Comparison of ENCODE assay signal across 11 cellular contexts in genomic region chr11:95792200-95792599, GRCh38. TPM values are rescaled to one million over a fixed set of nuclear protein-coding genes. Genes with fewer than 3 reads are reported as not detected.
A peak's percentile ranks its signal among the peaks of the same experiment; 100 is the strongest.
DNase-seq lines count a peak whose midpoint lies in the region; ATAC-seq, FAIRE-seq and TF ChIP-seq lines count a peak whose summit lies in the region.
"Had no signal": no experiment of that assay in that cellular context is flagged by ENCODE, and none has a peak within 500 bp of the region (broad histone marks: within the 10 kb centered on the region; RNA-seq: fewer than 3 reads in every experiment).

No MANE protein-coding gene starts in this region.

- no peak for TF ChIP-seq RAD21 in GM12878 (IDR thresholded peaks at IDR 0.05; ENCODE audit: insufficient read depth, low read depth, low read length)

- peaks cover 31% of the 10 kb centered on the region for H3K36me3 Mint-ChIP-seq in Caco-2 (ENCODE audit: insufficient read depth, unreplicated experiment)
- H3K36me3 Mint-ChIP-seq in naive thymus-derived CD4-positive, alpha-beta T cell, result peaks cover 0 to 15% (median 11%) of the 10 kb centered on the region in 5 donors

- TF ChIP-seq POLR2A in GM12878 (IDR thresholded peaks at IDR 0.05; ENCODE audit: low read depth, low read length), result no peak

- H4K20me1 ChIP-seq in GM12878 (ENCODE audit: control insufficient read depth, insufficient read depth), result no peaks in the 10 kb centered on the region

- peak overlapping the region; percentile 46 for H3K4me2 ChIP-seq in GM12878 (ENCODE audit: control insufficient read depth, insufficient read depth)

- no peak for TF ChIP-seq EP300 in GM12878 (IDR thresholded peaks at IDR 0.05; ENCODE audit: borderline replicate concordance in 1 of 2, control insufficient read depth in 1 of 2, low read depth in 2 of 2, low read length in 2 of 2)

- TF ChIP-seq CTCF in Caco-2 (IDR thresholded peaks at IDR 0.05; ENCODE audit: insufficient read depth in 1 of 2, low read depth in 1 of 2, low read length in 1 of 2, severe bottlenecking in 1 of 2, unreplicated experiment in 1 of 2) (no peak), GM12878 (IDR thresholded peaks at IDR 0.05 in 2 of 3, conservative IDR thresholded peaks at IDR 0.05 in 1 of 3; ENCODE audit: control insufficient read depth in 2 of 3, extremely low read depth in 1 of 3, insufficient read depth in 1 of 3, low read depth in 3 of 3, low read length in 3 of 3) (no peak), pancreas (IDR thresholded peaks at IDR 0.05) (no peak)

- BruUV-seq in Caco-2 (replicated peaks; lab: Mats Ljungman, UMichigan) (no TSS peak), GM12878 (replicated peaks; lab: Mats Ljungman, UMichigan) (no TSS peak)

- no peaks in the 10 kb centered on the region for H3K27me3 ChIP-seq in Caco-2 (replicated peaks; ENCODE audit: control insufficient read depth, insufficient read depth, low read length)
- H3K27me3 ChIP-seq in HUES64 (ENCODE audit: insufficient read depth, low read length), result no peaks in the 10 kb centered on the region
- H3K27me3 ChIP-seq in GM12878 (replicated peaks in 1 of 2; ENCODE audit: control insufficient read depth in 2 of 2, insufficient read depth in 2 of 2, low read length in 1 of 2), result no peaks in the 10 kb centered on the region
- no peaks in the 10 kb centered on the region for H3K27me3 ChIP-seq in naive thymus-derived CD4-positive, alpha-beta T cell (ENCODE audit: control insufficient read depth in 2 of 2, insufficient read depth in 2 of 2, low read length in 2 of 2)
- no peaks in the 10 kb centered on the region for H3K27me3 ChIP-seq in pancreas

- peaks cover 23% of the 10 kb centered on the region for H3K4me1 Mint-ChIP-seq in Caco-2 (ENCODE audit: low read depth, unreplicated experiment)
- peaks cover 45 to 73% (median 60%) of the 10 kb centered on the region in 7 donors for H3K4me1 Mint-ChIP-seq in naive thymus-derived CD4-positive, alpha-beta T cell

- SMC1A ChIA-PET in GM12878 (lab: Charles Lee; ENCODE audit: uncharacterized antibody, unreplicated experiment), result interaction anchor here (0.6 to 5.6 kb wide), 20 partner anchors 8 to 638 kb away, joined by 3 to 37 read pairs (median 5); partner anchors contain the start of genes CCDC82, JRKL and MAML2

- no peak overlapping the region for H2AFZ ChIP-seq in GM12878 (ENCODE audit: control insufficient read depth, low read depth, low read length)

- FAIRE-seq in GM12878 (lab: Jason Lieb, UNC) (no peak), pancreas (lab: Jason Lieb, UNC) (no peak)

- ATAC-seq in GM12878 (no peak), GM21737 (IDR thresholded peaks at IDR 0.05; ENCODE audit: unreplicated experiment) (no peak), HG02588 (IDR thresholded peaks at IDR 0.05; ENCODE audit: unreplicated experiment) (no peak), pancreas (no peak)
- ATAC-seq in naive thymus-derived CD4-positive, alpha-beta T cell, result no peak
- ATAC-seq: left colon had no signal

- H3K9me3 ChIP-seq in Caco-2, result no peaks in the 10 kb centered on the region
- no peaks in the 10 kb centered on the region for H3K9me3 ChIP-seq in HUES64 (ENCODE audit: insufficient read depth, low read depth, low read length)
- no peaks in the 10 kb centered on the region for H3K9me3 ChIP-seq in GM12878 (replicated peaks; ENCODE audit: control insufficient read depth, insufficient read depth, low read length)
- H3K9me3 ChIP-seq in naive thymus-derived CD4-positive, alpha-beta T cell (ENCODE audit: control insufficient read depth in 2 of 3, low read length in 3 of 3), result no peaks in the 10 kb centered on the region
- no peaks in the 10 kb centered on the region for H3K9me3 ChIP-seq in pancreas

- peak overlapping the region; percentile 100 for H3K27ac Mint-ChIP-seq in Caco-2 (ENCODE audit: unreplicated experiment)
- H3K27ac Mint-ChIP-seq in naive thymus-derived CD4-positive, alpha-beta T cell, result peak overlapping the region in 5 of 9 donors; percentile 100

- H3K4me1 ChIP-seq in Caco-2, result peaks cover 19% of the 10 kb centered on the region; the same call in 1 of the 2 replicates
- H3K4me1 ChIP-seq in HUES64 (ENCODE audit: insufficient read depth, low read length), result peaks cover 11% of the 10 kb centered on the region
- H3K4me1 ChIP-seq in GM12878 (ENCODE audit: control insufficient read depth, insufficient read depth, low read length), result 0 out of 2 replicates have a peak, but pooled peaks cover 3% of the 10 kb centered on the region
- peaks cover 21 to 22% of the 10 kb centered on the region in 2 donors for H3K4me1 ChIP-seq in naive thymus-derived CD4-positive, alpha-beta T cell (ENCODE audit: control insufficient read depth in 2 of 2, insufficient read depth in 2 of 2, low read length in 2 of 2)
- peaks cover 0 to 37% (median 37%) of the 10 kb centered on the region in 3 donors for H3K4me1 ChIP-seq in pancreas

- peak overlapping the region; percentile 94; the same call in 1 of the 2 replicates for H3K9ac ChIP-seq in HUES64 (ENCODE audit: low read depth, low read length)
- H3K9ac ChIP-seq in GM12878 (ENCODE audit: control insufficient read depth, insufficient read depth, low read length), result no peak overlapping the region; the same call in 1 of the 2 replicates

- H3K79me2 ChIP-seq in GM12878 (ENCODE audit: control insufficient read depth, insufficient read depth, low read length), result peaks cover 81% of the 10 kb centered on the region

- no peaks in the 10 kb centered on the region for H3K9me3 Mint-ChIP-seq in Caco-2 (ENCODE audit: unreplicated experiment)
- H3K9me3 Mint-ChIP-seq in naive thymus-derived CD4-positive, alpha-beta T cell, result peaks cover 0 to 9% (median 0%) of the 10 kb centered on the region in 11 donors

- in situ Hi-C loops in GM12878 (cut with MboI), result loop anchor here (5.0 kb wide), 1 partner anchor 595 kb away; the partner anchor contains the start of gene CCDC82

- H3K4me3 ChIP-seq in Caco-2 (ENCODE audit: low read depth, low read length) (peak overlapping the region; percentile 72), HUES64 (ENCODE audit: low read length) (peak overlapping the region; percentile 87), GM12878 (peak overlapping the region; percentile 87), pancreas (peak overlapping the region in 2 of 4 donors; percentile 81 to 94)
- no peak overlapping the region for H3K4me3 ChIP-seq in naive thymus-derived CD4-positive, alpha-beta T cell (ENCODE audit: low read length)

- CTCF ChIA-PET in Caco-2 (lab: Charles Lee), result interaction anchor here (0.6 to 1.4 kb wide), 4 partner anchors 7 to 640 kb away, joined by 3 to 4 read pairs (median 3); no protein-coding TSS in a partner anchor
- CTCF ChIA-PET in GM12878 (lab: Yijun Ruan, JAX), result interaction anchor here (0.7 to 3.3 kb wide), 13 partner anchors 8 to 714 kb away, joined by 3 to 16 read pairs (median 4); partner anchors contain the start of genes MAML2 and SESN3
- CTCF ChIA-PET in naive thymus-derived CD4-positive, alpha-beta T cell (lab: Charles Lee), result no interaction called here

- H3K27ac ChIP-seq in HUES64 (ENCODE audit: low read depth, low read length), result no peak overlapping the region
- no peak overlapping the region for H3K27ac ChIP-seq in GM12878 (ENCODE audit: control insufficient read depth, insufficient read depth)
- H3K27ac ChIP-seq in naive thymus-derived CD4-positive, alpha-beta T cell (ENCODE audit: low read depth, low read length), result no peak overlapping the region
- peak overlapping the region in 1 of 4 donors; percentile 100 for H3K27ac ChIP-seq in pancreas

- H3K27me3 Mint-ChIP-seq in Caco-2 (ENCODE audit: insufficient read depth, unreplicated experiment), result no peaks in the 10 kb centered on the region
- H3K27me3 Mint-ChIP-seq in naive thymus-derived CD4-positive, alpha-beta T cell, result no peaks in the 10 kb centered on the region

- POLR2A ChIA-PET in Caco-2 (lab: Charles Lee) (interaction anchor here (0.6 to 3.7 kb wide), 4 partner anchors 12 to 597 kb away, joined by 3 to 32 read pairs (median 6); partner anchors contain the start of genes CCDC82 and JRKL), GM12878 (lab: Charles Lee) (interaction anchor here (0.6 to 5.5 kb wide), 11 partner anchors 9 to 725 kb away, joined by 3 to 29 read pairs (median 3); partner anchors contain the start of genes SESN3 and SRSF8)
- POLR2A ChIA-PET in naive thymus-derived CD4-positive, alpha-beta T cell (lab: Charles Lee), result interaction anchor here (0.6 to 4.0 kb wide), 4 partner anchors 16 to 725 kb away, joined by 6 to 55 read pairs (median 26); partner anchors contain the start of genes SESN3 and SRSF8

- RAD21 ChIA-PET in GM12878 (lab: Charles Lee; ENCODE audit: unreplicated experiment), result interaction anchor here (0.7 to 2.9 kb wide), 6 partner anchors 44 to 639 kb away, joined by 3 to 20 read pairs (median 4); partner anchors contain the start of gene SESN3

- no peak for DNase-seq in Caco-2
- DNase-seq in GM12878 (ENCODE audit: low read depth, low spot score), result no peak
- no peak for DNase-seq in naive thymus-derived CD4-positive, alpha-beta T cell
- DNase-seq in NCI-H2107 (lab: John Stamatoyannopoulos, UW), result no peak
- DNase-seq in pancreas, result no peak
- DNase-seq: GF-D8, SHP77 treated with DMSO at 0.1 percent for 48 hours had no signal

- intact Hi-C loops in Caco-2 (cut with micrococcal nuclease; ENCODE audit: unreplicated experiment) (loop anchor here (5.0 kb wide), 1 partner anchor 725 kb away; the partner anchor contains the start of gene SRSF8), GM12878 (cut with micrococcal nuclease; ENCODE audit: unreplicated experiment) (loop anchor here (5.0 kb wide), 2 partner anchors 130 to 635 kb away; partner anchors contain the start of gene MTMR2), pancreas (cut with DNase I) (no loop called here)
- intact Hi-C loops in naive thymus-derived CD4-positive, alpha-beta T cell (cut with micrococcal nuclease), result loop anchor here in 1 of 2 donors (5.0 kb wide), 2 partner anchors 220 to 465 kb away; no protein-coding TSS in a partner anchor

- peak overlapping the region; percentile 72 for H3K4me3 Mint-ChIP-seq in Caco-2 (ENCODE audit: unreplicated experiment)
- peak overlapping the region; percentile 93 to 100 (median 100) for H3K4me3 Mint-ChIP-seq in naive thymus-derived CD4-positive, alpha-beta T cell

- no peaks in the 10 kb centered on the region for H3K36me3 ChIP-seq in Caco-2 (ENCODE audit: control insufficient read depth, insufficient read depth, low read length)
- H3K36me3 ChIP-seq in HUES64 (ENCODE audit: insufficient read depth, low read length), result peaks cover 9% of the 10 kb centered on the region
- H3K36me3 ChIP-seq in GM12878 (ENCODE audit: control insufficient read depth in 2 of 2, insufficient read depth in 2 of 2, low read length in 1 of 2), result no peaks in the 10 kb centered on the region
- peaks cover 0 to 13% (median 8%) of the 10 kb centered on the region in 3 experiments for H3K36me3 ChIP-seq in naive thymus-derived CD4-positive, alpha-beta T cell (ENCODE audit: control insufficient read depth in 2 of 3, insufficient read depth in 3 of 3, low read length in 3 of 3)
- H3K36me3 ChIP-seq in pancreas, result no peaks in the 10 kb centered on the region

- WGBS in HUES64, result 93% methylated on average over 8 of the region's 8 CpGs
- WGBS in GM12878 (ENCODE audit: insufficient coverage, insufficient replicate concordance, low lambda C conversion rate, missing lambda C conversion rate), result 93% methylated on average over 8 of the region's 8 CpGs
- WGBS in pancreas, 2 donors, result 43 to 50% methylated on average over 8 of the region's 8 CpGs

RNA-seq across cellular contexts. Expression of gene CEP57, which starts 1.9 kb away (rescaled TPM):
- total RNA-seq in Caco-2 (2022) (117 and 125 TPM in 2 replicates), GM12878 (2014; rRNA removed) (45.9 and 60.1 TPM in 2 replicates), GM12878 (2014; rRNA removed; fragmentation: Illumina TruSeq; extraction: Trizol) (69.5 and 73.4 TPM in 2 replicates), GM12878 (2021) (52.3 and 54.1 TPM in 2 replicates), pancreas (10 to 100 TPM; 22.1 to 38.3 (median 28.7) TPM)
- polyA plus RNA-seq in HUES64 (2013, experiment 1 of 2), result 42.0 TPM
- 52.0 TPM for polyA plus RNA-seq in HUES64 (2013, experiment 2 of 2)
- total RNA-seq in GM12878 (2013; cell fraction: nucleolus; rRNA removed), result 223 and 235 TPM in 2 replicates
- polyA plus RNA-seq in GM12878 (2011; ENCODE audit: low read depth), result 26.0 TPM
- polyA plus RNA-seq in GM12878 (2011; rRNA removed) (85.4 and 144 TPM in 2 replicates), GM12878 (2014; fragmentation: Illumina TruSeq; extraction: Trizol) (61.3 and 82.6 TPM in 2 replicates), GM12878 (2014; fragmentation: Nextera tagmentation; extraction: Ambion mirVana) (10 to 100 TPM; 19.4 to 25.8 TPM), GM12878 (2014; rRNA removed) (34.7 and 43.0 TPM in 2 replicates), GM12878 (2016; fragmentation: Nextera tagmentation; extraction: Ambion mirVana) (10 to 100 TPM; 70.4 to 77.0 TPM), pancreas (10 to 100 TPM; 11.9 to 21.8 TPM)
- 30.5 and 40.4 TPM in 2 replicates for polyA plus RNA-seq in GM12878 (2011; cell fraction: cytosol; rRNA removed)
- polyA plus RNA-seq in GM12878 (2011; cell fraction: nucleus; rRNA removed), result 74.9 and 83.5 TPM in 2 replicates
- polyA plus RNA-seq in GM12878 (2012), result 40.4 and 54.5 TPM in 2 replicates
- polyA minus RNA-seq in GM12878 (2011; rRNA and poly(A)+ RNA removed), result 43.2 and 68.8 TPM in 2 replicates
- polyA minus RNA-seq in GM12878 (2011; cell fraction: cytosol; rRNA and poly(A)+ RNA removed), result 18.0 and 28.1 TPM in 2 replicates
- polyA minus RNA-seq in GM12878 (2011; cell fraction: nucleus; rRNA and poly(A)+ RNA removed), result 38.1 and 47.7 TPM in 2 replicates
- total RNA-seq in naive thymus-derived CD4-positive, alpha-beta T cell, result 10 to 100 TPM; 47.8 to 72.3 (median 68.9) TPM
- 10 to 100 TPM; 45.8 to 56.6 TPM for polyA plus RNA-seq in naive thymus-derived CD4-positive, alpha-beta T cell

RNA-seq across cellular contexts. Expression of gene FAM76B, which starts 2.6 kb away (rescaled TPM):
- total RNA-seq in Caco-2 (2022) (61.3 and 64.3 TPM in 2 replicates), GM12878 (2014; rRNA removed) (23.2 and 27.8 TPM in 2 replicates), GM12878 (2014; rRNA removed; fragmentation: Illumina TruSeq; extraction: Trizol) (43.9 and 46.1 TPM in 2 replicates), GM12878 (2021) (28.5 and 29.1 TPM in 2 replicates), pancreas (10 to 100 TPM in 3 of 6 donors, 1 to 10 TPM in 3; 7.1 to 13.9 (median 9.3) TPM)
- 24.0 TPM for polyA plus RNA-seq in HUES64 (2013, experiment 1 of 2)
- 27.2 TPM for polyA plus RNA-seq in HUES64 (2013, experiment 2 of 2)
- total RNA-seq in GM12878 (2013; cell fraction: nucleolus; rRNA removed), result 197 and 200 TPM in 2 replicates
- polyA plus RNA-seq in GM12878 (2011; ENCODE audit: low read depth), result 16.3 TPM
- polyA plus RNA-seq in GM12878 (2011; rRNA removed) (56.8 and 101 TPM in 2 replicates), GM12878 (2014; fragmentation: Illumina TruSeq; extraction: Trizol) (32.5 and 47.7 TPM in 2 replicates), GM12878 (2014; fragmentation: Nextera tagmentation; extraction: Ambion mirVana) (10 to 100 TPM; 13.5 to 16.6 TPM), GM12878 (2014; rRNA removed) (23.4 and 29.7 TPM in 2 replicates), GM12878 (2016; fragmentation: Nextera tagmentation; extraction: Ambion mirVana) (10 to 100 TPM; 24.9 to 25.5 TPM), pancreas (10 to 100 TPM in 1 of 2 donors, 1 to 10 TPM in 1; 7.5 to 16.7 TPM)
- polyA plus RNA-seq in GM12878 (2011; cell fraction: cytosol; rRNA removed), result 16.9 TPM in 2 replicates
- 88.4 and 119 TPM in 2 replicates for polyA plus RNA-seq in GM12878 (2011; cell fraction: nucleus; rRNA removed)
- polyA plus RNA-seq in GM12878 (2012), result 26.7 and 28.5 TPM in 2 replicates
- 23.9 and 33.1 TPM in 2 replicates for polyA minus RNA-seq in GM12878 (2011; rRNA and poly(A)+ RNA removed)
- polyA minus RNA-seq in GM12878 (2011; cell fraction: cytosol; rRNA and poly(A)+ RNA removed), result 13.6 and 27.4 TPM in 2 replicates
- polyA minus RNA-seq in GM12878 (2011; cell fraction: nucleus; rRNA and poly(A)+ RNA removed), result 48.4 and 73.5 TPM in 2 replicates
- 10 to 100 TPM; 42.0 to 82.1 (median 56.3) TPM for total RNA-seq in naive thymus-derived CD4-positive, alpha-beta T cell
- 10 to 100 TPM; 10.6 to 12.7 TPM for polyA plus RNA-seq in naive thymus-derived CD4-positive, alpha-beta T cell

Comparison
In these comparisons a context has a peak if more than half of its experiments do, and no peak if none do; other contexts are left out.
1. intact Hi-C loops: an anchor here in Caco-2 (5.0 kb wide) and GM12878 (5.0 kb wide); none called in pancreas.